Comparison of ENCODE assay signal across 15 cellular contexts in the genomic region with DNA sequence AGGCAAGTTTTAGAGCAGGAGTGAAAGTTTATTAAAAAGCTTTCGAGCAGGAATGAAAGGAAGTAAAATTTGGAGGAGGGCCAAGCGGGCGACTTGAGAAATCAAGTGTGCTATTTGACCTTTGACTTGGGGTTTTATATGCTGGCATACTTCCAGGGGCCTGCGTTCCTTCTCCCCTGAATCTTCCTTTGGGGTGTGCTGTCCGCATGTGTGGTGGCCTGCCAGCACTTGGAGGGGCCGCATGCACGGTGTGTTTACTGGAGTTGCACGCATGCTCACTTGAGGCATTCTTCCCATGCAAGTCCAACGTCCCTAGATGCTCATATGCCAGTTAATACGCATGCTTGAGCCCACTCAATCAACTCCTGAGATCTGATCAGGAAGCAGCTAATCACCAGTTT.
DNase-seq lines count a peak whose midpoint lies in the region; ATAC-seq and TF ChIP-seq lines count a peak whose summit lies in the region.
"Had no signal": no experiment of that assay in that cellular context is flagged by ENCODE, and none has a peak within 500 bp of the region (broad histone marks: within the 10 kb centered on the region; RNA-seq: fewer than 3 reads in every experiment).

No MANE protein-coding gene starts in this region.

- no peak overlapping the region for H3K4me3 Mint-ChIP-seq in H9
- H3K4me3 Mint-ChIP-seq: activated naive CD8-positive, alpha-beta T cell treated with anti-CD3 and anti-CD28 coated beads for 36 hours; immature natural killer cell; nephron had no signal

- no peak overlapping the region for H3K14ac ChIP-seq in H9 (ENCODE audit: insufficient read depth, low read length)

- H3K79me1 ChIP-seq in H9 (ENCODE audit: insufficient read depth, low read depth, low read length, poor library complexity, severe bottlenecking), result no peaks in the 10 kb centered on the region

- TF ChIP-seq CTCF in NB4 (IDR thresholded peaks at IDR 0.05; ENCODE audit: low read depth, low read length) (no peak), osteoblast (IDR thresholded peaks at IDR 0.05; ENCODE audit: extremely low read depth, low read depth, low read length) (no peak), H9 (conservative IDR thresholded peaks at IDR 0.05) (no peak)

- H2BK5ac ChIP-seq in H9 (ENCODE audit: insufficient read length, low read length), result no peak overlapping the region

- no peak overlapping the region for H4K5ac ChIP-seq in H9 (ENCODE audit: insufficient read length, low read depth, low read length)

- peaks cover 25 to 36% of the 10 kb centered on the region in 2 experiments for H3K4me1 Mint-ChIP-seq in H9

- H3K4ac ChIP-seq in H9 (ENCODE audit: low read depth, low read length), result no peak overlapping the region

- H3K27me3 ChIP-seq in duodenal mucosa (ENCODE audit: control insufficient read depth in 1 of 2, insufficient read depth in 2 of 2, low read length in 2 of 2), result no peaks in the 10 kb centered on the region
- no peaks in the 10 kb centered on the region for H3K27me3 ChIP-seq in osteoblast (ENCODE audit: insufficient read depth, low read length)
- no peaks in the 10 kb centered on the region for H3K27me3 ChIP-seq in H9 (ENCODE audit: insufficient read depth, low read length)
- H3K27me3 ChIP-seq: BE2C had no signal

- H3K23ac ChIP-seq in H9 (ENCODE audit: insufficient read length, low read depth, low read length), result no peak overlapping the region

- no peak overlapping the region for H2BK20ac ChIP-seq in H9 (ENCODE audit: low read depth, low read length, poor library complexity, severe bottlenecking)

- no peaks in the 10 kb centered on the region for H3K36me3 ChIP-seq in duodenal mucosa (ENCODE audit: control insufficient read depth in 1 of 2, insufficient read depth in 2 of 2, low read length in 2 of 2)
- no peaks in the 10 kb centered on the region for H3K36me3 ChIP-seq in osteoblast (ENCODE audit: insufficient read depth, low read length)
- H3K36me3 ChIP-seq: BE2C had no signal

- H2BK120ac ChIP-seq in H9 (ENCODE audit: low read depth, low read length, poor library complexity, severe bottlenecking), result no peak overlapping the region

- no peak overlapping the region for H3K27ac ChIP-seq in duodenal mucosa (ENCODE audit: low read depth, low read length)
- H3K27ac ChIP-seq in osteoblast (ENCODE audit: low read depth, low read length), result no peak overlapping the region
- no peak overlapping the region for H3K27ac ChIP-seq in H9 (ENCODE audit: insufficient read length, low read depth, low read length)
- H3K27ac ChIP-seq: coronary artery had no signal

- H3K4me3 ChIP-seq in NB4 (ENCODE audit: low read depth, low read length) (no peak overlapping the region), duodenal mucosa (ENCODE audit: low read depth in 1 of 2, low read length in 2 of 2) (peak overlapping the region; percentile 28 to 59), osteoblast (ENCODE audit: insufficient read depth, low read length) (no peak overlapping the region)
- H3K4me3 ChIP-seq: coronary artery had no signal

- H4K20me1 ChIP-seq in osteoblast (ENCODE audit: insufficient read depth, low read length) (no peaks in the 10 kb centered on the region), H9 (ENCODE audit: control insufficient read depth, insufficient read depth, insufficient read length) (no peaks in the 10 kb centered on the region)

- no peaks in the 10 kb centered on the region; the same call in 1 of the 2 replicates for H3K27me3 Mint-ChIP-seq in H9 (ENCODE audit: low read depth)
- H3K27me3 Mint-ChIP-seq: activated naive CD8-positive, alpha-beta T cell treated with anti-CD3 and anti-CD28 coated beads for 36 hours had no signal

- peaks cover 0 to 13% of the 10 kb centered on the region in 2 donors for H3K4me1 ChIP-seq in duodenal mucosa (ENCODE audit: control insufficient read depth in 1 of 2, insufficient read depth in 2 of 2, low read length in 2 of 2)
- peaks cover 17% of the 10 kb centered on the region for H3K4me1 ChIP-seq in osteoblast (ENCODE audit: insufficient read depth, low read length)
- H3K4me1 ChIP-seq in H9 (ENCODE audit: insufficient read depth, low read length), result no peaks in the 10 kb centered on the region; the same call in 1 of the 2 replicates
- H3K4me1 ChIP-seq: BE2C had no signal

- H3K27ac Mint-ChIP-seq in H9, result no peak overlapping the region
- H3K27ac Mint-ChIP-seq: activated naive CD8-positive, alpha-beta T cell treated with anti-CD3 and anti-CD28 coated beads for 36 hours; immature natural killer cell; nephron had no signal

- H3K9me3 ChIP-seq in duodenal mucosa (ENCODE audit: control insufficient read depth in 1 of 2, low read length in 2 of 2) (no peaks in the 10 kb centered on the region), osteoblast (ENCODE audit: low read depth, low read length) (no peaks in the 10 kb centered on the region), H9 (ENCODE audit: control insufficient read depth, low read depth, low read length) (no peaks in the 10 kb centered on the region)
- H3K9me3 ChIP-seq: BE2C had no signal

- H2BK12ac ChIP-seq in H9 (ENCODE audit: insufficient read length, low read depth, low read length), result no peak overlapping the region

- H4K8ac ChIP-seq in H9 (replicated peaks; ENCODE audit: insufficient read length, low read depth, low read length), result no peak overlapping the region

- no peaks in the 10 kb centered on the region for H3K9me3 Mint-ChIP-seq in H9
- H3K9me3 Mint-ChIP-seq: activated naive CD8-positive, alpha-beta T cell treated with anti-CD3 and anti-CD28 coated beads for 36 hours; immature natural killer cell; nephron had no signal

- H3T11ph ChIP-seq in H9 (ENCODE audit: low read length), result no peak overlapping the region

- no CpG with 5 or more reads among the region's 10 CpGs for WGBS in H9 (ENCODE audit: extremely low coverage, insufficient read length, low lambda C conversion rate)

- H3K18ac ChIP-seq in H9 (ENCODE audit: insufficient read length, low read depth, low read length), result no peak overlapping the region

- H2AFZ ChIP-seq in osteoblast (ENCODE audit: low read length) (no peak overlapping the region), H9 (ENCODE audit: low read length) (no peak overlapping the region)

- H3K4me2 ChIP-seq in osteoblast (ENCODE audit: insufficient read depth, low read length), result peak overlapping the region; percentile 48
- H3K4me2 ChIP-seq in H9 (ENCODE audit: insufficient read depth, insufficient read length, low read length), result no peak overlapping the region

- DNase-seq in AG08396 (ENCODE audit: low spot score) (peak; percentile 44), NB4 (ENCODE audit: low read depth) (peak; percentile 76), osteoblast (ENCODE audit: insufficient read length, low spot score, missing footprints) (no peak), H9 (no peak), NCI-H774 (lab: John Stamatoyannopoulos, UW) (no peak), NCI-H524 treated with DMSO at 0.1 percent for 48 hours (lab: John Stamatoyannopoulos, UW) (no peak)
- DNase-seq: activated naive CD8-positive, alpha-beta T cell treated with anti-CD3 and anti-CD28 coated beads for 36 hours; BE2C; immature natural killer cell; NCI-H1105 treated with DMSO at 0.1 percent for 48 hours; NCI-H524 had no signal

- no peak overlapping the region for H2BK15ac ChIP-seq in H9 (ENCODE audit: low read depth, low read length)

- H2AK5ac ChIP-seq in H9 (ENCODE audit: insufficient read length, low read length), result no peak overlapping the region

- no peaks in the 10 kb centered on the region for H3K79me2 ChIP-seq in osteoblast (ENCODE audit: insufficient read depth, low read length)
- H3K79me2 ChIP-seq in H9 (ENCODE audit: insufficient read depth, low read length), result no peaks in the 10 kb centered on the region

- no peak for ATAC-seq in HG02588 (IDR thresholded peaks at IDR 0.05; ENCODE audit: unreplicated experiment)

- no peak for TF ChIP-seq POLR2A in NB4 (IDR thresholded peaks at IDR 0.05; ENCODE audit: extremely low read depth, insufficient read length)

- H4K91ac ChIP-seq in H9 (ENCODE audit: insufficient read length, low read depth, low read length), result no peak overlapping the region

- no peaks in the 10 kb centered on the region for H3K23me2 ChIP-seq in H9 (ENCODE audit: insufficient read length, low read depth, low read length, poor library complexity, severe bottlenecking)

- no peak overlapping the region for H3K56ac ChIP-seq in H9 (ENCODE audit: insufficient read length, low read depth, low read length)

- no peaks in the 10 kb centered on the region for H3K36me3 Mint-ChIP-seq in H9 (ENCODE audit: insufficient read depth in 1 of 3, low read depth in 3 of 3)
- H3K36me3 Mint-ChIP-seq: activated naive CD8-positive, alpha-beta T cell treated with anti-CD3 and anti-CD28 coated beads for 36 hours; immature natural killer cell had no signal

- no peak overlapping the region for H3K9ac ChIP-seq in duodenal mucosa (ENCODE audit: low read depth in 1 of 2, low read length in 2 of 2)
- no peak overlapping the region for H3K9ac ChIP-seq in H9 (ENCODE audit: extremely low read depth, insufficient read length, low read length)

Comparison
In these comparisons a context has a peak if more than half of its experiments do, and no peak if none do; other contexts are left out.
1. DNase-seq: peak in AG08396 (single experiment) and NB4 (single experiment); none in osteoblast (single experiment), H9 (single experiment), NCI-H774 (single experiment) and NCI-H524 treated with DMSO at 0.1 percent for 48 hours (single experiment).
2. H3K4me3 ChIP-seq: peak in duodenal mucosa (2 of 2); none in NB4 (single experiment) and osteoblast (single experiment).